Comparison of ENCODE assay signal across 1 cellular context in the genomic region with DNA sequence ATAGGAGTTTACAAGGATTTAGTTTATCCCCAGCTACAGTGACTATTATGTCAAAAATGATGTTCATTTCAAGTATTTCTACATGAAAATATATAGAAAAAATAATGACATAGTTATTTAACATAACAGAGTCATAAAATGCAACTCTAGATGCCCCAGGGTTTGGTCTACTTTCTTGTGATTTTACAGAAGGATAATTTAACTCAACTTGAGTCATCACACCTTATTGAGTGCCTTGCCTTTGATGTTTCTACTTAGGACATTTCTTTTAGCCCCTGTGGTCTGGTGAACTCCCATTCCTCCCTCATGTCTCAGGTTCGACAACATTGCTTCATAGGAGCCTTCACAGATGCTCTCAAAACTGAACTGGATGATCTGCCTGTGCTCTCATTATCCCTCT.
TF ChIP-seq lines count a peak whose summit lies in the region.

No MANE protein-coding gene starts in this region.

TF ChIP-seq in HCT116, 20 proteins besides CTCF, POLR2A, EP300 and RAD21:
- no peak for TF ChIP-seq TCF7L2 (IDR thresholded peaks at IDR 0.05; ENCODE audit: borderline replicate concordance, extremely low read depth, insufficient read depth, insufficient read length)
- TF ChIP-seq MAX (IDR thresholded peaks at IDR 0.05): no peak
- no peak for TF ChIP-seq EZH2 (IDR thresholded peaks at IDR 0.05)
- no peak for TF ChIP-seq ATF3 (IDR thresholded peaks at IDR 0.05)
- no peak for TF ChIP-seq JUND (IDR thresholded peaks at IDR 0.05)
- TF ChIP-seq ELF1 (IDR thresholded peaks at IDR 0.05; ENCODE audit: borderline replicate concordance, low read depth): no peak
- no peak for TF ChIP-seq CBX3 (IDR thresholded peaks at IDR 0.05; ENCODE audit: low read depth)
- TF ChIP-seq SRF (IDR thresholded peaks at IDR 0.05; ENCODE audit: low read depth): no peak
- TF ChIP-seq ZFX (IDR thresholded peaks at IDR 0.05): no peak
- no peak for TF ChIP-seq POLR2AphosphoS5 (IDR thresholded peaks at IDR 0.05; ENCODE audit: low read depth, low read length)
- TF ChIP-seq CEBPB (IDR thresholded peaks at IDR 0.05; ENCODE audit: low read depth): no peak
- no peak for TF ChIP-seq YY1 (IDR thresholded peaks at IDR 0.05; ENCODE audit: extremely low read depth, insufficient replicate concordance, low read depth, low read length)
- TF ChIP-seq ZNF274 (IDR thresholded peaks at IDR 0.05; ENCODE audit: low read depth, low read length): no peak
TF ChIP-seq in HCT116: peak in this region for 0.
